In the genomic region with DNA sequence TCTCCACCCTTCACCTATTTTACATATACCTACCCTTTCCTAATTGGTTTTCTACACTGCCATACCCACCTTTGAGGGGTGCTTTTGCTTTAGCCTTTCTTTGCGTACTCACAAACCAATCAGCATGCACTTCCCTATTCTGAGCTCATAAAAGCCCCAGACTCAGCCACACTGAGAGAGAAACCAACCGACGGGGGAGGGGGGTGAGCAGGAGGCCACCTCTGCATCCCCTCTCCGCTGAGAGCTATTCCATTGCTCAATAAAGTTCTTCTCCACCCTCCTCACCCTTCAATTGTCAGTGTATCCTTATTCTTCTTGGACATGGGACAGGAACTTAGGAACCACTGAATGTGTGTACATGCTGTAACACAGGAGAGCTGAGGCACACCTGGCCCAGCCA, we compare ENCODE assay signal across 1 cellular context.
TF ChIP-seq lines count a peak whose summit lies in the region.

No MANE protein-coding gene starts in this region.

TF ChIP-seq in GM12891, 5 proteins besides CTCF, POLR2A, EP300 and RAD21:
- TF ChIP-seq PAX5 (IDR thresholded peaks at IDR 0.05; ENCODE audit: insufficient read depth, low read length, severe bottlenecking) = no peak
- no peak for TF ChIP-seq TAF1 (IDR thresholded peaks at IDR 0.05; ENCODE audit: low read depth, low read length)
- TF ChIP-seq POLR2AphosphoS5 (IDR thresholded peaks at IDR 0.05; ENCODE audit: low read depth, low read length) = no peak
- TF ChIP-seq SPI1 (IDR thresholded peaks at IDR 0.05; ENCODE audit: low read depth, low read length) = peak; percentile 51
- TF ChIP-seq POU2F2 (IDR thresholded peaks at IDR 0.05; ENCODE audit: low read depth, low read length) = no peak
